In genomic region chr16:11665071-11665491, GRCh38 we compare ENCODE assay signal across 10 cellular contexts. TPM values are rescaled to one million over a fixed set of nuclear protein-coding genes. Genes with fewer than 3 reads are reported as not detected.
DNase-seq lines count a peak whose midpoint lies in the region; ATAC-seq, FAIRE-seq and TF ChIP-seq lines count a peak whose summit lies in the region.
"Had no signal": no experiment of that assay in that cellular context is flagged by ENCODE, and none has a peak within 500 bp of the region (broad histone marks: within the 10 kb centered on the region; RNA-seq: fewer than 3 reads in every experiment).

No MANE protein-coding gene starts in this region.

- ATAC-seq in GM12878, result no peak
- ATAC-seq in stimulated activated naive CD8-positive, alpha-beta T cell treated with anti-CD3 and anti-CD28 coated beads, Interleukin-15, Interleukin-2, amounts not matched to agents 100 U/mL and 50 U/mL, for 24 hours, result no peak

- H3K36me3 ChIP-seq in left ventricle myocardium inferior (no peaks in the 10 kb centered on the region), OCI-LY1 (ENCODE audit: insufficient read depth, low read length) (no peaks in the 10 kb centered on the region), GM12878 (ENCODE audit: control insufficient read depth in 2 of 2, insufficient read depth in 2 of 2, low read length in 1 of 2) (no peaks in the 10 kb centered on the region)
- H3K36me3 ChIP-seq: brain microvascular endothelial cell had no signal

- no peak overlapping the region for H3K4me3 ChIP-seq in left ventricle myocardium inferior
- no peak overlapping the region for H3K4me3 ChIP-seq in OCI-LY1 (ENCODE audit: low read depth, low read length, poor library complexity, severe bottlenecking)
- H3K4me3 ChIP-seq in GM12878, result no peak overlapping the region

- H4K20me1 ChIP-seq in OCI-LY1 (ENCODE audit: insufficient read depth, low read length) (no peaks in the 10 kb centered on the region), GM12878 (ENCODE audit: control insufficient read depth, insufficient read depth) (no peaks in the 10 kb centered on the region)

- intact Hi-C loops in cardiac septum (cut with DNase I), result no loop called here
- intact Hi-C loops in left ventricle myocardium inferior (cut with micrococcal nuclease), result no loop called here
- intact Hi-C loops in GM12878 (cut with micrococcal nuclease; ENCODE audit: unreplicated experiment), result no loop called here

- RAD21 ChIA-PET in GM12878 (lab: Charles Lee; ENCODE audit: unreplicated experiment), result interaction anchor here (1.5 kb wide), 1 partner anchor 24 kb away, joined by 7 read pairs; no protein-coding TSS in a partner anchor

- CTCF ChIA-PET in GM12878 (lab: Yijun Ruan, JAX), result interaction anchor here (0.6 to 1.2 kb wide), 4 partner anchors 9 to 133 kb away, joined by 3 to 4 read pairs (median 3); no protein-coding TSS in a partner anchor

- H3K27me3 ChIP-seq in left ventricle myocardium inferior (ENCODE audit: low read depth) (no peaks in the 10 kb centered on the region), OCI-LY1 (ENCODE audit: insufficient read depth, low read length) (no peaks in the 10 kb centered on the region), GM12878 (replicated peaks in 1 of 2; ENCODE audit: control insufficient read depth in 2 of 2, insufficient read depth in 2 of 2, low read length in 1 of 2) (no peaks in the 10 kb centered on the region)
- H3K27me3 ChIP-seq: brain microvascular endothelial cell had no signal

- DNase-seq in cardiac septum (ENCODE audit: low spot score) (peak; percentile 44), left ventricle myocardium inferior (no peak), GM12878 (ENCODE audit: low read depth, low spot score) (no peak), AG08395 (ENCODE audit: low spot score) (no peak), NK-92 (lab: John Stamatoyannopoulos, UW; ENCODE audit: unreplicated experiment) (no peak), superior temporal gyrus (ENCODE audit: extremely low spot score) (no peak)
- peak; percentile 51 for DNase-seq in stimulated activated naive CD8-positive, alpha-beta T cell treated with anti-CD3 and anti-CD28 coated beads, Interleukin-15, Interleukin-2, amounts not matched to agents 100 U/mL and 50 U/mL, for 24 hours
- DNase-seq: brain microvascular endothelial cell had no signal

- no peak for TF ChIP-seq EP300 in GM12878 (IDR thresholded peaks at IDR 0.05; ENCODE audit: borderline replicate concordance in 1 of 2, control insufficient read depth in 1 of 2, low read depth in 2 of 2, low read length in 2 of 2)

- H3K9me3 ChIP-seq in left ventricle myocardium inferior (replicated peaks) (no peaks in the 10 kb centered on the region), OCI-LY1 (ENCODE audit: low read length) (no peaks in the 10 kb centered on the region), GM12878 (replicated peaks; ENCODE audit: control insufficient read depth, insufficient read depth, low read length) (no peaks in the 10 kb centered on the region)

- SMC1A ChIA-PET in GM12878 (lab: Charles Lee; ENCODE audit: uncharacterized antibody, unreplicated experiment), result interaction anchor here (0.7 to 1.7 kb wide), 10 partner anchors 10 to 258 kb away, joined by 3 to 6 read pairs (median 3); no protein-coding TSS in a partner anchor

- H3K27ac ChIP-seq in left ventricle myocardium inferior (replicated peaks), result no peak overlapping the region
- no peak overlapping the region for H3K27ac ChIP-seq in OCI-LY1 (ENCODE audit: low read depth, low read length, poor library complexity, severe bottlenecking)
- H3K27ac ChIP-seq in GM12878 (ENCODE audit: control insufficient read depth, insufficient read depth), result no peak overlapping the region
- H3K27ac ChIP-seq: brain microvascular endothelial cell, KMS-11 had no signal

- no peaks in the 10 kb centered on the region for H3K9me2 ChIP-seq in OCI-LY1 (ENCODE audit: low read depth, low read length)

- 25% methylated on average over 11 of the region's 11 CpGs for WGBS in GM12878 (ENCODE audit: insufficient coverage, insufficient replicate concordance, low lambda C conversion rate, missing lambda C conversion rate)

- no TSS peak for BruUV-seq in GM12878 (replicated peaks; lab: Mats Ljungman, UMichigan)

- no peaks in the 10 kb centered on the region for H3F3A ChIP-seq in OCI-LY1 (ENCODE audit: insufficient read depth, low read length)

- no peak for TF ChIP-seq RAD21 in GM12878 (IDR thresholded peaks at IDR 0.05; ENCODE audit: insufficient read depth, low read depth, low read length)

- H2AFZ ChIP-seq in OCI-LY1 (ENCODE audit: low read length), result no peak overlapping the region
- H2AFZ ChIP-seq in GM12878 (ENCODE audit: control insufficient read depth, low read depth, low read length), result no peak overlapping the region; the same call in 1 of the 2 replicates

- H3K4me1 ChIP-seq in left ventricle myocardium inferior, result peaks cover 34% of the 10 kb centered on the region
- peaks cover 53% of the 10 kb centered on the region for H3K4me1 ChIP-seq in OCI-LY1 (ENCODE audit: insufficient read depth, low read length, severe bottlenecking)
- H3K4me1 ChIP-seq in GM12878 (ENCODE audit: control insufficient read depth, insufficient read depth, low read length), result peaks cover 17% of the 10 kb centered on the region

- H3K9ac ChIP-seq in OCI-LY1 (ENCODE audit: low read length), result no peak overlapping the region
- no peak overlapping the region for H3K9ac ChIP-seq in GM12878 (ENCODE audit: control insufficient read depth, insufficient read depth, low read length)
- H3K9ac ChIP-seq: KMS-11 had no signal

- no peak for FAIRE-seq in GM12878 (lab: Jason Lieb, UNC)

- no peak for TF ChIP-seq CTCF in left ventricle myocardium inferior (IDR thresholded peaks at IDR 0.05; ENCODE audit: borderline replicate concordance)
- TF ChIP-seq CTCF in OCI-LY1 (IDR thresholded peaks at IDR 0.05; ENCODE audit: low read length), result no peak
- TF ChIP-seq CTCF in GM12878 (IDR thresholded peaks at IDR 0.05 in 2 of 3, conservative IDR thresholded peaks at IDR 0.05 in 1 of 3; ENCODE audit: control insufficient read depth in 2 of 3, extremely low read depth in 1 of 3, insufficient read depth in 1 of 3, low read depth in 3 of 3, low read length in 3 of 3), result no peak

- no peak for TF ChIP-seq POLR2A in GM12878 (IDR thresholded peaks at IDR 0.05; ENCODE audit: low read depth, low read length)

- H3K79me2 ChIP-seq in OCI-LY1 (ENCODE audit: insufficient read depth, low read length) (no peaks in the 10 kb centered on the region), GM12878 (ENCODE audit: control insufficient read depth, insufficient read depth, low read length) (peaks cover 14% of the 10 kb centered on the region)

- POLR2A ChIA-PET in GM12878 (lab: Charles Lee), result interaction anchor here (1.9 kb wide), 1 partner anchor 13 kb away, joined by 8 read pairs; no protein-coding TSS in a partner anchor

- H3K4me2 ChIP-seq in OCI-LY1 (ENCODE audit: low read length) (peak overlapping the region; percentile 35), GM12878 (ENCODE audit: control insufficient read depth, insufficient read depth) (peak overlapping the region; percentile 41; the same call in 1 of the 2 replicates)
- H3K4me2 ChIP-seq: KMS-11 had no signal

- in situ Hi-C loops in GM12878 (cut with MboI), result loop anchor here (25.0 kb wide), 1 partner anchor 703 kb away; no protein-coding TSS in a partner anchor

TF ChIP-seq in GM12878, 131 proteins besides CTCF, POLR2A, EP300 and RAD21:
- no peak for TF ChIP-seq MXI1 (IDR thresholded peaks at IDR 0.05; ENCODE audit: low read depth, low read length)

RNA-seq across cellular contexts. Expression of gene SNN, which starts 3.2 kb away (rescaled TPM):
- total RNA-seq in cardiac septum, result 31.2 TPM
- 28.2 TPM for total RNA-seq in left ventricle myocardium inferior
- 34.4 and 35.4 TPM in 2 replicates for total RNA-seq in GM12878 (2013; cell fraction: nucleolus; rRNA removed)
- 25.6 and 28.2 TPM in 2 replicates for total RNA-seq in GM12878 (2014; rRNA removed)
- 26.9 and 27.3 TPM in 2 replicates for total RNA-seq in GM12878 (2014; rRNA removed; fragmentation: Illumina TruSeq; extraction: Trizol)
- total RNA-seq in GM12878 (2021), result 38.5 and 40.4 TPM in 2 replicates
- 15.3 TPM for polyA plus RNA-seq in GM12878 (2011; ENCODE audit: low read depth)
- 32.8 and 43.4 TPM in 2 replicates for polyA plus RNA-seq in GM12878 (2011; rRNA removed)
- 35.7 and 49.6 TPM in 2 replicates for polyA plus RNA-seq in GM12878 (2011; cell fraction: cytosol; rRNA removed)
- polyA plus RNA-seq in GM12878 (2011; cell fraction: nucleus; rRNA removed), result 25.6 and 27.0 TPM in 2 replicates
- 19.4 and 29.5 TPM in 2 replicates for polyA plus RNA-seq in GM12878 (2012)
- polyA plus RNA-seq in GM12878 (2014; fragmentation: Illumina TruSeq; extraction: Trizol), result 26.5 and 32.4 TPM in 2 replicates
- 1 to 10 TPM; 2.2 to 5.2 TPM for polyA plus RNA-seq in GM12878 (2014; fragmentation: Nextera tagmentation; extraction: Ambion mirVana)
- polyA plus RNA-seq in GM12878 (2014; rRNA removed), result 40.0 and 42.4 TPM in 2 replicates
- polyA plus RNA-seq in GM12878 (2016; fragmentation: Nextera tagmentation; extraction: Ambion mirVana), result 10 to 100 TPM; 17.4 to 22.6 TPM
- 17.0 and 24.5 TPM in 2 replicates for polyA minus RNA-seq in GM12878 (2011; rRNA and poly(A)+ RNA removed)
- polyA minus RNA-seq in GM12878 (2011; cell fraction: cytosol; rRNA and poly(A)+ RNA removed), result 10.7 and 12.4 TPM in 2 replicates
- polyA minus RNA-seq in GM12878 (2011; cell fraction: nucleus; rRNA and poly(A)+ RNA removed), result 9.7 and 16.1 TPM in 2 replicates

Comparison
In these comparisons a context has a peak if more than half of its experiments do, and no peak if none do; other contexts are left out.
1. DNase-seq: peak in cardiac septum (single experiment) and stimulated activated naive CD8-positive, alpha-beta T cell treated with anti-CD3 and anti-CD28 coated beads, Interleukin-15, Interleukin-2, amounts not matched to agents 100 U/mL and 50 U/mL, for 24 hours (single experiment); none in left ventricle myocardium inferior (single experiment), GM12878 (single experiment), AG08395 (single experiment), NK-92 (single experiment) and superior temporal gyrus (single experiment).